In the genomic region with DNA sequence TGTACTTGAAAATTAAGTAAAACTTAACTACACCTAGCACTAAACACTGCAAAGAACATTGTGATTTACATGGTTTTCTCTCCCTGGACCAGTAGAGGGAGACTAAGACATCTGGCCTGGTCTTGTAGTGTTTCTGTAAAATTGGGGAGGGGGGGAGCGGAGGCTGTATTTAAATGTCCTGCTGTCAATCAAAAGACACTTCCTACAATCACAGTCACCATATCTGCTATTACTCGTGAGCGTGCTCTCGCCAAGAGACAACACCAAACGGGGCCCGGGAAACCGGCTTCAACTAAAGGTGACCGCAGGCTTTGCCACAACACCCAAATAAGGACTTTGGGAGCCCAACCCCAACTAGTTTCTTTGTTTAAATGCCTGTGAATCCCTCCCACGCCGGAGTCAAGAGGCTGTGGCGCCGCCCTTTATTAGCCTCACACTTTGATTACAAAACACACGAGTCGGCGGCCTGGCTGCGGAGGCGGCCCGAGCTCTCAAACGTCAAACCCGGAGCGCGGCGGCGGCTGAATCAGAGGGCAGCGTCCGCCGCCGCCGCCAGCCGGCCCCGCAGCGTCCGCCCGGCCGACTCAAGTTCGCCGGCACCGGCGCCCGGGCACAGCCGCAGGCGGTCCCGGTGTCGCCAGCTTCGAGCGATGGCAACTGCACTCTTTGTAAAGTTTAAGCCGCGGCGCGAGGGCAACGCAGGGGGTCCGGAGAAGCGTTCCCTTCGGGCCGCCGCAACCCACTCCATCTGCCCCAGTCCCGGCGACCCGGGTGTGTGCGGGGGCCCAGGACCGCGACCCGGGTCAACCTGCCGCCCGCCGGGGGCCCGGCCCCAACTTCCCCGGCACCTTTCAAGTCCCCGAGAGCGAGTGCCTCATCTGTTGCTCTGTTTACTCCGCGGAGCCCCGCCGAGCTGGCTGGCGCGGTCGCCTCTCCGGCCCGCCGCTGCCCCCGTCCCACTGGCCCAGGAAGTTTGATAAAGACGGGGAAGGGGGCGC, we compare ENCODE assay signal across 1 cellular context.
TF ChIP-seq lines count a peak whose summit lies in the region.

No MANE protein-coding gene starts in this region.

TF ChIP-seq in HepG2, 621 proteins besides CTCF, POLR2A, EP300 and RAD21 (continued from another document and continues in another):
- TF ChIP-seq, protein P1, sequence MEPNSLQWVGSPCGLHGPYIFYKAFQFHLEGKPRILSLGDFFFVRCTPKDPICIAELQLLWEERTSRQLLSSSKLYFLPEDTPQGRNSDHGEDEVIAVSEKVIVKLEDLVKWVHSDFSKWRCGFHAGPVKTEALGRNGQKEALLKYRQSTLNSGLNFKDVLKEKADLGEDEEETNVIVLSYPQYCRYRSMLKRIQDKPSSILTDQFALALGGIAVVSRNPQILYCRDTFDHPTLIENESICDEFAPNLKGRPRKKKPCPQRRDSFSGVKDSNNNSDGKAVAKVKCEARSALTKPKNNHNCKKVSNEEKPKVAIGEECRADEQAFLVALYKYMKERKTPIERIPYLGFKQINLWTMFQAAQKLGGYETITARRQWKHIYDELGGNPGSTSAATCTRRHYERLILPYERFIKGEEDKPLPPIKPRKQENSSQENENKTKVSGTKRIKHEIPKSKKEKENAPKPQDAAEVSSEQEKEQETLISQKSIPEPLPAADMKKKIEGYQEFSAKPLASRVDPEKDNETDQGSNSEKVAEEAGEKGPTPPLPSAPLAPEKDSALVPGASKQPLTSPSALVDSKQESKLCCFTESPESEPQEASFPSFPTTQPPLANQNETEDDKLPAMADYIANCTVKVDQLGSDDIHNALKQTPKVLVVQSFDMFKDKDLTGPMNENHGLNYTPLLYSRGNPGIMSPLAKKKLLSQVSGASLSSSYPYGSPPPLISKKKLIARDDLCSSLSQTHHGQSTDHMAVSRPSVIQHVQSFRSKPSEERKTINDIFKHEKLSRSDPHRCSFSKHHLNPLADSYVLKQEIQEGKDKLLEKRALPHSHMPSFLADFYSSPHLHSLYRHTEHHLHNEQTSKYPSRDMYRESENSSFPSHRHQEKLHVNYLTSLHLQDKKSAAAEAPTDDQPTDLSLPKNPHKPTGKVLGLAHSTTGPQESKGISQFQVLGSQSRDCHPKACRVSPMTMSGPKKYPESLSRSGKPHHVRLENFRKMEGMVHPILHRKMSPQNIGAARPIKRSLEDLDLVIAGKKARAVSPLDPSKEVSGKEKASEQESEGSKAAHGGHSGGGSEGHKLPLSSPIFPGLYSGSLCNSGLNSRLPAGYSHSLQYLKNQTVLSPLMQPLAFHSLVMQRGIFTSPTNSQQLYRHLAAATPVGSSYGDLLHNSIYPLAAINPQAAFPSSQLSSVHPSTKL (CRISPR knock-in tag; IDR thresholded peaks at IDR 0.05) = peak; percentile 62
- TF ChIP-seq, protein P2, sequence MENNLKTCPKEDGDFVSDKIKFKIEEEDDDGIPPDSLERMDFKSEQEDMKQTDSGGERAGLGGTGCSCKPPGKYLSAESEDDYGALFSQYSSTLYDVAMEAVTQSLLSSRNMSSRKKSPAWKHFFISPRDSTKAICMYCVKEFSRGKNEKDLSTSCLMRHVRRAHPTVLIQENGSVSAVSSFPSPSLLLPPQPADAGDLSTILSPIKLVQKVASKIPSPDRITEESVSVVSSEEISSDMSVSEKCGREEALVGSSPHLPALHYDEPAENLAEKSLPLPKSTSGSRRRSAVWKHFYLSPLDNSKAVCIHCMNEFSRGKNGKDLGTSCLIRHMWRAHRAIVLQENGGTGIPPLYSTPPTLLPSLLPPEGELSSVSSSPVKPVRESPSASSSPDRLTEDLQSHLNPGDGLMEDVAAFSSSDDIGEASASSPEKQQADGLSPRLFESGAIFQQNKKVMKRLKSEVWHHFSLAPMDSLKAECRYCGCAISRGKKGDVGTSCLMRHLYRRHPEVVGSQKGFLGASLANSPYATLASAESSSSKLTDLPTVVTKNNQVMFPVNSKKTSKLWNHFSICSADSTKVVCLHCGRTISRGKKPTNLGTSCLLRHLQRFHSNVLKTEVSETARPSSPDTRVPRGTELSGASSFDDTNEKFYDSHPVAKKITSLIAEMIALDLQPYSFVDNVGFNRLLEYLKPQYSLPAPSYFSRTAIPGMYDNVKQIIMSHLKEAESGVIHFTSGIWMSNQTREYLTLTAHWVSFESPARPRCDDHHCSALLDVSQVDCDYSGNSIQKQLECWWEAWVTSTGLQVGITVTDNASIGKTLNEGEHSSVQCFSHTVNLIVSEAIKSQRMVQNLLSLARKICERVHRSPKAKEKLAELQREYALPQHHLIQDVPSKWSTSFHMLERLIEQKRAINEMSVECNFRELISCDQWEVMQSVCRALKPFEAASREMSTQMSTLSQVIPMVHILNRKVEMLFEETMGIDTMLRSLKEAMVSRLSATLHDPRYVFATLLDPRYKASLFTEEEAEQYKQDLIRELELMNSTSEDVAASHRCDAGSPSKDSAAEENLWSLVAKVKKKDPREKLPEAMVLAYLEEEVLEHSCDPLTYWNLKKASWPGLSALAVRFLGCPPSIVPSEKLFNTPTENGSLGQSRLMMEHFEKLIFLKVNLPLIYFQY (CRISPR knock-in tag; IDR thresholded peaks at IDR 0.05; ENCODE audit: borderline replicate concordance) = no peak
- TF ChIP-seq ZNF563 (CRISPR knock-in tag; IDR thresholded peaks at IDR 0.05) (peak; percentile 49; the same call in 1 of the 2 replicates), ZNF230 (CRISPR knock-in tag; IDR thresholded peaks at IDR 0.05) (peak; percentile 34; the same call in 1 of the 2 replicates), TAF15 (IDR thresholded peaks at IDR 0.05; ENCODE audit: low read depth, low read length, poor library complexity, severe bottlenecking) (peak; percentile 41), RBFOX2 (IDR thresholded peaks at IDR 0.05; ENCODE audit: low read depth, low read length) (peak; percentile 98), HNRNPLL (IDR thresholded peaks at IDR 0.05; ENCODE audit: low read depth, low read length, poor library complexity, severe bottlenecking) (peak; percentile 73), ZNF616 (CRISPR knock-in tag; IDR thresholded peaks at IDR 0.05; ENCODE audit: low read depth) (no peak; the same call in 1 of the 2 replicates), REPIN1 (CRISPR knock-in tag; IDR thresholded peaks at IDR 0.05; ENCODE audit: borderline replicate concordance, low read depth) (no peak), RFX1 (IDR thresholded peaks at IDR 0.05) (no peak), HDAC6 (IDR thresholded peaks at IDR 0.05; ENCODE audit: low read depth, low read length) (no peak), XRCC5 (optimal IDR thresholded peaks at IDR 0.05; ENCODE audit: low read length) (peak; percentile 68), ZNF510 (CRISPR knock-in tag; IDR thresholded peaks at IDR 0.05; ENCODE audit: low read depth) (0 out of 2 replicates have a peak, but pooled peaks have one; percentile 83), PHF5A (CRISPR knock-in tag; IDR thresholded peaks at IDR 0.05; ENCODE audit: low read depth, unreplicated experiment) (no peak), YEATS4 (CRISPR knock-in tag; IDR thresholded peaks at IDR 0.05; ENCODE audit: borderline replicate concordance) (peak; percentile 45; the same call in 1 of the 2 replicates), KAT8 (CRISPR knock-in tag; IDR thresholded peaks at IDR 0.05) (peak; percentile 37; the same call in 1 of the 2 replicates), NONO (IDR thresholded peaks at IDR 0.05) (no peak), NONO (CRISPR knock-in tag; conservative IDR thresholded peaks at IDR 0.05) (no peak), FOSL1 (CRISPR knock-in tag; IDR thresholded peaks at IDR 0.05; ENCODE audit: borderline replicate concordance) (no peak), SRF (IDR thresholded peaks at IDR 0.05; ENCODE audit: low read depth, low read length) (peak; percentile 92), ZNF83 (CRISPR knock-in tag; IDR thresholded peaks at IDR 0.05; ENCODE audit: borderline replicate concordance) (no peak), ZFP41 (CRISPR knock-in tag; IDR thresholded peaks at IDR 0.05; ENCODE audit: borderline replicate concordance) (no peak), NFE2L2 (IDR thresholded peaks at IDR 0.05; ENCODE audit: low read length) (no peak), TBX2 (CRISPR knock-in tag; IDR thresholded peaks at IDR 0.05; ENCODE audit: borderline replicate concordance) (peak; percentile 93), SOX13 (IDR thresholded peaks at IDR 0.05) (no peak), SOX13 (CRISPR knock-in tag; conservative IDR thresholded peaks at IDR 0.05 in 1 of 2, IDR thresholded peaks at IDR 0.05 in 1 of 2) (peak in 1 of 2 experiments; percentile 86; a peak in 2 of 4 replicates), ZNF224 (CRISPR knock-in tag; IDR thresholded peaks at IDR 0.05) (0 out of 2 replicates have a peak, but pooled peaks have one; percentile 43), ZNF331 (CRISPR knock-in tag; IDR thresholded peaks at IDR 0.05) (no peak)
- TF ChIP-seq, protein P3, sequence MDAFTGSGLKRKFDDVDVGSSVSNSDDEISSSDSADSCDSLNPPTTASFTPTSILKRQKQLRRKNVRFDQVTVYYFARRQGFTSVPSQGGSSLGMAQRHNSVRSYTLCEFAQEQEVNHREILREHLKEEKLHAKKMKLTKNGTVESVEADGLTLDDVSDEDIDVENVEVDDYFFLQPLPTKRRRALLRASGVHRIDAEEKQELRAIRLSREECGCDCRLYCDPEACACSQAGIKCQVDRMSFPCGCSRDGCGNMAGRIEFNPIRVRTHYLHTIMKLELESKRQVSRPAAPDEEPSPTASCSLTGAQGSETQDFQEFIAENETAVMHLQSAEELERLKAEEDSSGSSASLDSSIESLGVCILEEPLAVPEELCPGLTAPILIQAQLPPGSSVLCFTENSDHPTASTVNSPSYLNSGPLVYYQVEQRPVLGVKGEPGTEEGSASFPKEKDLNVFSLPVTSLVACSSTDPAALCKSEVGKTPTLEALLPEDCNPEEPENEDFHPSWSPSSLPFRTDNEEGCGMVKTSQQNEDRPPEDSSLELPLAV (CRISPR knock-in tag; conservative IDR thresholded peaks at IDR 0.05; ENCODE audit: low read depth) = no peak
- TF ChIP-seq, protein P4, sequence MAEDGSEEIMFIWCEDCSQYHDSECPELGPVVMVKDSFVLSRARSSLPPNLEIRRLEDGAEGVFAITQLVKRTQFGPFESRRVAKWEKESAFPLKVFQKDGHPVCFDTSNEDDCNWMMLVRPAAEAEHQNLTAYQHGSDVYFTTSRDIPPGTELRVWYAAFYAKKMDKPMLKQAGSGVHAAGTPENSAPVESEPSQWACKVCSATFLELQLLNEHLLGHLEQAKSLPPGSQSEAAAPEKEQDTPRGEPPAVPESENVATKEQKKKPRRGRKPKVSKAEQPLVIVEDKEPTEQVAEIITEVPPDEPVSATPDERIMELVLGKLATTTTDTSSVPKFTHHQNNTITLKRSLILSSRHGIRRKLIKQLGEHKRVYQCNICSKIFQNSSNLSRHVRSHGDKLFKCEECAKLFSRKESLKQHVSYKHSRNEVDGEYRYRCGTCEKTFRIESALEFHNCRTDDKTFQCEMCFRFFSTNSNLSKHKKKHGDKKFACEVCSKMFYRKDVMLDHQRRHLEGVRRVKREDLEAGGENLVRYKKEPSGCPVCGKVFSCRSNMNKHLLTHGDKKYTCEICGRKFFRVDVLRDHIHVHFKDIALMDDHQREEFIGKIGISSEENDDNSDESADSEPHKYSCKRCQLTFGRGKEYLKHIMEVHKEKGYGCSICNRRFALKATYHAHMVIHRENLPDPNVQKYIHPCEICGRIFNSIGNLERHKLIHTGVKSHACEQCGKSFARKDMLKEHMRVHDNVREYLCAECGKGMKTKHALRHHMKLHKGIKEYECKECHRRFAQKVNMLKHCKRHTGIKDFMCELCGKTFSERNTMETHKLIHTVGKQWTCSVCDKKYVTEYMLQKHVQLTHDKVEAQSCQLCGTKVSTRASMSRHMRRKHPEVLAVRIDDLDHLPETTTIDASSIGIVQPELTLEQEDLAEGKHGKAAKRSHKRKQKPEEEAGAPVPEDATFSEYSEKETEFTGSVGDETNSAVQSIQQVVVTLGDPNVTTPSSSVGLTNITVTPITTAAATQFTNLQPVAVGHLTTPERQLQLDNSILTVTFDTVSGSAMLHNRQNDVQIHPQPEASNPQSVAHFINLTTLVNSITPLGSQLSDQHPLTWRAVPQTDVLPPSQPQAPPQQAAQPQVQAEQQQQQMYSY (CRISPR knock-in tag; IDR thresholded peaks at IDR 0.05) = no peak
- TF ChIP-seq, protein P5, sequence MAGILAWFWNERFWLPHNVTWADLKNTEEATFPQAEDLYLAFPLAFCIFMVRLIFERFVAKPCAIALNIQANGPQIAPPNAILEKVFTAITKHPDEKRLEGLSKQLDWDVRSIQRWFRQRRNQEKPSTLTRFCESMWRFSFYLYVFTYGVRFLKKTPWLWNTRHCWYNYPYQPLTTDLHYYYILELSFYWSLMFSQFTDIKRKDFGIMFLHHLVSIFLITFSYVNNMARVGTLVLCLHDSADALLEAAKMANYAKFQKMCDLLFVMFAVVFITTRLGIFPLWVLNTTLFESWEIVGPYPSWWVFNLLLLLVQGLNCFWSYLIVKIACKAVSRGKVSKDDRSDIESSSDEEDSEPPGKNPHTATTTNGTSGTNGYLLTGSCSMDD (CRISPR knock-in tag; IDR thresholded peaks at IDR 0.05) = no peak
- TF ChIP-seq, protein P6, sequence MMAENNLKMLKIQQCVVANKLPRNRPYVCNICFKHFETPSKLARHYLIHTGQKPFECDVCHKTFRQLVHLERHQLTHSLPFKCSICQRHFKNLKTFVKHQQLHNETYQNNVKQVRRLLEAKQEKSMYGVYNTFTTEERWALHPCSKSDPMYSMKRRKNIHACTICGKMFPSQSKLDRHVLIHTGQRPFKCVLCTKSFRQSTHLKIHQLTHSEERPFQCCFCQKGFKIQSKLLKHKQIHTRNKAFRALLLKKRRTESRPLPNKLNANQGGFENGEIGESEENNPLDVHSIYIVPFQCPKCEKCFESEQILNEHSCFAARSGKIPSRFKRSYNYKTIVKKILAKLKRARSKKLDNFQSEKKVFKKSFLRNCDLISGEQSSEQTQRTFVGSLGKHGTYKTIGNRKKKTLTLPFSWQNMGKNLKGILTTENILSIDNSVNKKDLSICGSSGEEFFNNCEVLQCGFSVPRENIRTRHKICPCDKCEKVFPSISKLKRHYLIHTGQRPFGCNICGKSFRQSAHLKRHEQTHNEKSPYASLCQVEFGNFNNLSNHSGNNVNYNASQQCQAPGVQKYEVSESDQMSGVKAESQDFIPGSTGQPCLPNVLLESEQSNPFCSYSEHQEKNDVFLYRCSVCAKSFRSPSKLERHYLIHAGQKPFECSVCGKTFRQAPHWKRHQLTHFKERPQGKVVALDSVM (CRISPR knock-in tag; IDR thresholded peaks at IDR 0.05) = peak; percentile 21; the same call in 1 of the 2 replicates
- TF ChIP-seq, protein P7, sequence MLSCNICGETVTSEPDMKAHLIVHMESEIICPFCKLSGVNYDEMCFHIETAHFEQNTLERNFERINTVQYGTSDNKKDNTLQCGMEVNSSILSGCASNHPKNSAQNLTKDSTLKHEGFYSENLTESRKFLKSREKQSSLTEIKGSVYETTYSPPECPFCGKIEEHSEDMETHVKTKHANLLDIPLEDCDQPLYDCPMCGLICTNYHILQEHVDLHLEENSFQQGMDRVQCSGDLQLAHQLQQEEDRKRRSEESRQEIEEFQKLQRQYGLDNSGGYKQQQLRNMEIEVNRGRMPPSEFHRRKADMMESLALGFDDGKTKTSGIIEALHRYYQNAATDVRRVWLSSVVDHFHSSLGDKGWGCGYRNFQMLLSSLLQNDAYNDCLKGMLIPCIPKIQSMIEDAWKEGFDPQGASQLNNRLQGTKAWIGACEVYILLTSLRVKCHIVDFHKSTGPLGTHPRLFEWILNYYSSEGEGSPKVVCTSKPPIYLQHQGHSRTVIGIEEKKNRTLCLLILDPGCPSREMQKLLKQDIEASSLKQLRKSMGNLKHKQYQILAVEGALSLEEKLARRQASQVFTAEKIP (CRISPR knock-in tag; IDR thresholded peaks at IDR 0.05; ENCODE audit: borderline replicate concordance) = no peak
- TF ChIP-seq, protein P8, sequence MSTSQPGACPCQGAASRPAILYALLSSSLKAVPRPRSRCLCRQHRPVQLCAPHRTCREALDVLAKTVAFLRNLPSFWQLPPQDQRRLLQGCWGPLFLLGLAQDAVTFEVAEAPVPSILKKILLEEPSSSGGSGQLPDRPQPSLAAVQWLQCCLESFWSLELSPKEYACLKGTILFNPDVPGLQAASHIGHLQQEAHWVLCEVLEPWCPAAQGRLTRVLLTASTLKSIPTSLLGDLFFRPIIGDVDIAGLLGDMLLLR (CRISPR knock-in tag; IDR thresholded peaks at IDR 0.05) = 0 out of 2 replicates have a peak, but pooled peaks have one; percentile 38
